Comparison of ENCODE assay signal across 21 cellular contexts in genomic region chr16:5003211-5003610, GRCh38. TPM values are rescaled to one million over a fixed set of nuclear protein-coding genes. Genes with fewer than 3 reads are reported as not detected.
"Had no signal": no experiment of that assay in that cellular context is flagged by ENCODE, and none has a peak within 500 bp of the region (broad histone marks: within the 10 kb centered on the region; RNA-seq: fewer than 3 reads in every experiment).

No MANE protein-coding gene starts in this region.

- H3K27me3 ChIP-seq: colonic mucosa, hepatocyte, testis had no signal

- H2AFZ ChIP-seq: hepatocyte had no signal

- H3K9me3 ChIP-seq: colonic mucosa, mucosa of descending colon, testis had no signal

- H3K27ac ChIP-seq: colonic mucosa, hepatocyte, testis had no signal

- H3K4me1 ChIP-seq: colonic mucosa had no signal

- H3K36me3 ChIP-seq: colonic mucosa had no signal

- H3K4me3 ChIP-seq: colonic mucosa, hepatocyte, mucosa of descending colon, smooth muscle cell, testis had no signal

- H3K79me2 ChIP-seq: hepatocyte had no signal

- H3K4me2 ChIP-seq: hepatocyte, smooth muscle cell had no signal

- DNase-seq: activated CD4-positive, alpha-beta T cell treated with anti-CD3 and anti-CD28 coated beads for 36 hours; activated CD4-positive, CD25-positive, alpha-beta regulatory T cell; activated CD8-positive, alpha-beta T cell treated with anti-CD3 and anti-CD28 coated beads, Interleukin-2, amount 10 ng/mL, durations not matched to agents 7 days and 5 days; activated effector memory CD4-positive, alpha-beta T cell treated with Interleukin-2 at 50 U/mL for 16 hours; activated naive CD4-positive, alpha-beta T cell treated with Interleukin-2 at 50 U/mL for 16 hours; activated naive CD8-positive, alpha-beta T cell treated with anti-CD3 and anti-CD28 coated beads, Interleukin-2, amount 10 ng/mL, durations not matched to agents 7 days and 5 days; activated T-cell treated with anti-CD3 and anti-CD28 coated beads for 4 hours; colonic mucosa; effector memory CD4-positive, alpha-beta T cell; mucosa of descending colon; stimulated activated CD4-positive, alpha-beta T cell treated with anti-CD3 and anti-CD28 coated beads, Interleukin-15, amount 100 ng/mL, for 24 hours; stimulated activated CD4-positive, alpha-beta T cell treated with anti-CD3 and anti-CD28 coated beads, Interleukin-2, amount 100 ng/mL, for 24 hours; stimulated activated naive CD4-positive, alpha-beta T cell; testis; trophoblast cell had no signal

- ATAC-seq: activated CD4-positive, alpha-beta T cell treated with anti-CD3 and anti-CD28 coated beads for 36 hours; activated CD8-positive, alpha-beta T cell treated with anti-CD3 and anti-CD28 coated beads, Interleukin-2, amount 10 ng/mL, durations not matched to agents 7 days and 5 days; left lobe of liver; mucosa of descending colon had no signal

RNA-seq across cellular contexts. Expression of gene SEC14L5, which starts 45.1 kb away (rescaled TPM):
- total RNA-seq: activated CD8-positive, alpha-beta T cell treated with anti-CD3 and anti-CD28 coated beads, Interleukin-2, amount 10 ng/mL, durations not matched to agents 7 days and 5 days; natural killer cell treated with Interleukin-12 subunit alpha and Interleukin-12 subunit beta and Interleukin-15 and Interleukin-18, amount 100 ng/mL, for 72 hours; osteocyte; smooth muscle cell; T-helper 1 cell treated with Interleukin-12 subunit alpha and Interleukin-12 subunit beta and Interleukin-4 antibody, amounts not matched to agents 30 ng/mL and 1 ng/mL, for 36 hours had no signal
- polyA plus RNA-seq: smooth muscle cell had no signal
